In genomic region chrX:154552112-154552806, GRCh38 we compare ENCODE assay signal across 12 cellular contexts. TPM values are rescaled to one million over a fixed set of nuclear protein-coding genes. Genes with fewer than 3 reads are reported as not detected.
A peak's percentile ranks its signal among the peaks of the same experiment; 100 is the strongest.
DNase-seq lines count a peak whose midpoint lies in the region; ATAC-seq, FAIRE-seq and TF ChIP-seq lines count a peak whose summit lies in the region.
"Not testable (repeated sequence)": the region's sequence is repeated elsewhere in the genome, so short reads cannot be mapped to it uniquely, and the experiment has no call there.
"Had no signal": no experiment of that assay in that cellular context is flagged by ENCODE, and none has a peak within 500 bp of the region (broad histone marks: within the 10 kb centered on the region; RNA-seq: fewer than 3 reads in every experiment).

No MANE protein-coding gene starts in this region.

- not testable (repeated sequence) for H3K9me3 ChIP-seq in endothelial cell of umbilical vein (replicated peaks; ENCODE audit: control insufficient read depth, insufficient read depth, low read length); upper lobe of right lung

- H2AFZ ChIP-seq in endothelial cell of umbilical vein (ENCODE audit: low read depth, low read length), result not testable (repeated sequence)

- not testable (repeated sequence) for H3K36me3 Mint-ChIP-seq in activated CD4-positive, alpha-beta memory T cell treated with anti-CD3 and anti-CD28 coated beads for 36 hours; natural killer cell
- H3K36me3 Mint-ChIP-seq in activated naive CD8-positive, alpha-beta T cell treated with anti-CD3 and anti-CD28 coated beads, Interleukin-2, amount 10 ng/mL, durations not matched to agents 7 days and 5 days, result peaks cover 17% of the 10 kb centered on the region

- H3K9me3 Mint-ChIP-seq in activated CD4-positive, alpha-beta memory T cell treated with anti-CD3 and anti-CD28 coated beads for 36 hours; activated naive CD8-positive, alpha-beta T cell treated with anti-CD3 and anti-CD28 coated beads, Interleukin-2, amount 10 ng/mL, durations not matched to agents 7 days and 5 days; natural killer cell: not testable (repeated sequence)

- not testable (repeated sequence) for H3K4me3 Mint-ChIP-seq in activated CD4-positive, alpha-beta memory T cell treated with anti-CD3 and anti-CD28 coated beads for 36 hours; activated naive CD8-positive, alpha-beta T cell treated with anti-CD3 and anti-CD28 coated beads, Interleukin-2, amount 10 ng/mL, durations not matched to agents 7 days and 5 days; natural killer cell

- not testable (repeated sequence) for H3K27me3 ChIP-seq in endothelial cell of umbilical vein (ENCODE audit: control insufficient read depth in 2 of 2, insufficient read depth in 2 of 2, low read length in 2 of 2); upper lobe of right lung

- not testable (repeated sequence) for H3K27me3 Mint-ChIP-seq in activated CD4-positive, alpha-beta memory T cell treated with anti-CD3 and anti-CD28 coated beads for 36 hours; activated naive CD8-positive, alpha-beta T cell treated with anti-CD3 and anti-CD28 coated beads, Interleukin-2, amount 10 ng/mL, durations not matched to agents 7 days and 5 days; natural killer cell (ENCODE audit: low read depth in 2 of 2)

- not testable (repeated sequence) for H4K20me1 ChIP-seq in endothelial cell of umbilical vein (replicated peaks; ENCODE audit: control insufficient read depth, extremely low read depth, insufficient read depth, low read length)

- BruUV-seq in endothelial cell of umbilical vein (replicated peaks; lab: Mats Ljungman, UMichigan), result not testable (repeated sequence)

- H3K4me3 ChIP-seq in endothelial cell of umbilical vein (replicated peaks in 1 of 3; ENCODE audit: insufficient read depth in 1 of 3, low read depth in 1 of 3, low read length in 3 of 3); upper lobe of right lung: not testable (repeated sequence)

- not testable (repeated sequence) for TF ChIP-seq POLR2A in endothelial cell of umbilical vein (IDR thresholded peaks at IDR 0.05; ENCODE audit: low read depth, low read length)

- dilution Hi-C loops in endothelial cell of umbilical vein (cut with MboI; ENCODE audit: extremely low pct_ligation_motif_present, low sequenced_read_pairs), result not testable (repeated sequence)

- ATAC-seq in SK-N-SH treated with all-trans-retinoic acid at 6 μM for 48 hours, result peak; percentile 7; the same call in 2 of the 3 replicates
- not testable (repeated sequence) for ATAC-seq in activated naive CD8-positive, alpha-beta T cell treated with anti-CD3 and anti-CD28 coated beads, Interleukin-2, amount 10 ng/mL, durations not matched to agents 7 days and 5 days (ENCODE audit: low read depth); natural killer cell
- peak; percentile 48 for ATAC-seq in upper lobe of right lung

- CTCF ChIA-PET in activated CD4-positive, alpha-beta memory T cell treated with anti-CD3 and anti-CD28 coated beads for 36 hours (lab: Charles Lee); endothelial cell of umbilical vein (lab: Charles Lee): not testable (repeated sequence)

- FAIRE-seq in GM19239 (lab: Jason Lieb, UNC) (peak; percentile 76), endothelial cell of umbilical vein (lab: Jason Lieb, UNC) (peak; percentile 73)

- not testable (repeated sequence) for H3K4me2 ChIP-seq in endothelial cell of umbilical vein (ENCODE audit: insufficient read depth, low read length)

- not testable (repeated sequence) for H3K9ac ChIP-seq in endothelial cell of umbilical vein (replicated peaks; ENCODE audit: extremely low read depth, insufficient read depth, low read length)

- peaks cover 24% of the 10 kb centered on the region for H3K4me1 Mint-ChIP-seq in activated CD4-positive, alpha-beta memory T cell treated with anti-CD3 and anti-CD28 coated beads for 36 hours (ENCODE audit: low read depth)
- peaks cover 20% of the 10 kb centered on the region for H3K4me1 Mint-ChIP-seq in activated naive CD8-positive, alpha-beta T cell treated with anti-CD3 and anti-CD28 coated beads, Interleukin-2, amount 10 ng/mL, durations not matched to agents 7 days and 5 days
- H3K4me1 Mint-ChIP-seq in natural killer cell, result peaks cover 17 to 35% of the 10 kb centered on the region in 2 donors

- peak overlapping the region; percentile 45 for H3K27ac Mint-ChIP-seq in activated CD4-positive, alpha-beta memory T cell treated with anti-CD3 and anti-CD28 coated beads for 36 hours
- H3K27ac Mint-ChIP-seq in activated naive CD8-positive, alpha-beta T cell treated with anti-CD3 and anti-CD28 coated beads, Interleukin-2, amount 10 ng/mL, durations not matched to agents 7 days and 5 days, result peak overlapping the region; percentile 21
- peak overlapping the region; percentile 41 to 45 for H3K27ac Mint-ChIP-seq in natural killer cell

- H3K36me3 ChIP-seq in endothelial cell of umbilical vein (ENCODE audit: control insufficient read depth in 2 of 2, extremely low read depth in 1 of 2, insufficient read depth in 2 of 2, low read length in 2 of 2) (peaks cover 0 to 14% of the 10 kb centered on the region in 2 experiments), upper lobe of right lung (peaks cover 16% of the 10 kb centered on the region)

- not testable (repeated sequence) for TF ChIP-seq CTCF in endothelial cell of umbilical vein (IDR thresholded peaks at IDR 0.05; ENCODE audit: extremely low read depth in 1 of 2, insufficient read depth in 1 of 2, low read depth in 1 of 2, low read length in 2 of 2); natural killer cell (IDR thresholded peaks at IDR 0.05); upper lobe of right lung (IDR thresholded peaks at IDR 0.05)

- not testable (repeated sequence) for H3K9me1 ChIP-seq in endothelial cell of umbilical vein (replicated peaks; ENCODE audit: control insufficient read depth, extremely low read depth, insufficient read depth, low read length)

- POLR2A ChIA-PET in activated CD4-positive, alpha-beta memory T cell treated with anti-CD3 and anti-CD28 coated beads for 36 hours (lab: Charles Lee); activated naive CD8-positive, alpha-beta T cell treated with anti-CD3 and anti-CD28 coated beads, Interleukin-2, amount 10 ng/mL, durations not matched to agents 7 days and 5 days (lab: Charles Lee); endothelial cell of umbilical vein (lab: Charles Lee): not testable (repeated sequence)

- H3K4me1 ChIP-seq in endothelial cell of umbilical vein (ENCODE audit: control insufficient read depth, extremely low read depth, insufficient read depth, low read length); upper lobe of right lung: not testable (repeated sequence)

- intact Hi-C loops in activated CD4-positive, alpha-beta memory T cell treated with anti-CD3 and anti-CD28 coated beads for 36 hours (cut with micrococcal nuclease); endothelial cell of umbilical vein (cut with micrococcal nuclease); natural killer cell (cut with micrococcal nuclease); upper lobe of right lung (cut with DNase I): not testable (repeated sequence)

- not testable (repeated sequence) for DNase-seq in GM19239 (ENCODE audit: insufficient read length, low spot score); activated CD4-positive, alpha-beta memory T cell treated with anti-CD3 and anti-CD28 coated beads for 36 hours; activated naive CD8-positive, alpha-beta T cell treated with anti-CD3 and anti-CD28 coated beads, Interleukin-2, amount 10 ng/mL, durations not matched to agents 7 days and 5 days; endothelial cell of umbilical vein (ENCODE audit: low read depth, low spot score); natural killer cell; upper lobe of right lung

- not testable (repeated sequence) for H3K27ac ChIP-seq in endothelial cell of umbilical vein (ENCODE audit: insufficient read depth, low read depth, low read length); upper lobe of right lung

- peaks cover 28% of the 10 kb centered on the region for H3K79me2 ChIP-seq in endothelial cell of umbilical vein (ENCODE audit: control insufficient read depth, insufficient read depth, low read length)

RNA-seq across cellular contexts. Expression of gene IKBKG, which starts 4.8 kb away (rescaled TPM):
- 10 to 100 TPM; 39.4 to 45.9 TPM for total RNA-seq in activated CD4-positive, alpha-beta memory T cell treated with anti-CD3 and anti-CD28 coated beads for 36 hours
- total RNA-seq in activated naive CD8-positive, alpha-beta T cell treated with anti-CD3 and anti-CD28 coated beads, Interleukin-2, amount 10 ng/mL, durations not matched to agents 7 days and 5 days, result 10 to 100 TPM; 56.1 to 61.7 TPM
- 40.3 and 41.2 TPM in 2 replicates for total RNA-seq in endothelial cell of umbilical vein
- 47.8 and 52.1 TPM in 2 replicates for polyA plus RNA-seq in endothelial cell of umbilical vein
- 28.2 and 36.2 TPM in 2 replicates for polyA plus RNA-seq in endothelial cell of umbilical vein (2011; cell fraction: cytosol; rRNA removed)
- polyA plus RNA-seq in endothelial cell of umbilical vein (2011; cell fraction: nucleus; rRNA removed), result 58.8 and 59.8 TPM in 2 replicates
- 26.9 and 34.0 TPM in 2 replicates for polyA plus RNA-seq in endothelial cell of umbilical vein (2012)
- 11.1 and 13.7 TPM in 2 replicates for polyA minus RNA-seq in endothelial cell of umbilical vein
- 16.7 TPM for polyA minus RNA-seq in endothelial cell of umbilical vein (2011; cell fraction: cytosol; rRNA and poly(A)+ RNA removed)
- 11.3 and 17.5 TPM in 2 replicates for polyA minus RNA-seq in endothelial cell of umbilical vein (2011; cell fraction: nucleus; rRNA and poly(A)+ RNA removed)
- 10 to 100 TPM; 64.8 to 84.6 (median 84.1) TPM for total RNA-seq in natural killer cell
- total RNA-seq in upper lobe of right lung, result 33.4 TPM

RNA-seq across cellular contexts. Expression of gene G6PD, which starts 5.6 kb away (rescaled TPM):
- 10 to 100 TPM; 65.8 to 70.4 TPM for total RNA-seq in activated CD4-positive, alpha-beta memory T cell treated with anti-CD3 and anti-CD28 coated beads for 36 hours
- 100 to 1,000 TPM in 1 of 2 experiments, 10 to 100 TPM in 1; 89.2 to 102 TPM for total RNA-seq in activated naive CD8-positive, alpha-beta T cell treated with anti-CD3 and anti-CD28 coated beads, Interleukin-2, amount 10 ng/mL, durations not matched to agents 7 days and 5 days
- total RNA-seq in endothelial cell of umbilical vein, result 159 and 161 TPM in 2 replicates
- polyA plus RNA-seq in endothelial cell of umbilical vein, result 155 and 173 TPM in 2 replicates
- 69.7 and 82.0 TPM in 2 replicates for polyA plus RNA-seq in endothelial cell of umbilical vein (2011; cell fraction: cytosol; rRNA removed)
- polyA plus RNA-seq in endothelial cell of umbilical vein (2011; cell fraction: nucleus; rRNA removed), result 152 and 189 TPM in 2 replicates
- polyA plus RNA-seq in endothelial cell of umbilical vein (2012), result 174 and 198 TPM in 2 replicates
- polyA minus RNA-seq in endothelial cell of umbilical vein, result 89.1 and 109 TPM in 2 replicates
- polyA minus RNA-seq in endothelial cell of umbilical vein (2011; cell fraction: cytosol; rRNA and poly(A)+ RNA removed), result 87.3 TPM
- 43.4 and 72.5 TPM in 2 replicates for polyA minus RNA-seq in endothelial cell of umbilical vein (2011; cell fraction: nucleus; rRNA and poly(A)+ RNA removed)
- 100 to 1,000 TPM; 184 to 220 (median 197) TPM for total RNA-seq in natural killer cell
- total RNA-seq in upper lobe of right lung, result 84.9 TPM

RNA-seq across cellular contexts. Expression of gene CTAG1A, which starts 32.7 kb away (rescaled TPM):
- not detected for total RNA-seq in activated CD4-positive, alpha-beta memory T cell treated with anti-CD3 and anti-CD28 coated beads for 36 hours
- not detected for total RNA-seq in activated naive CD8-positive, alpha-beta T cell treated with anti-CD3 and anti-CD28 coated beads, Interleukin-2, amount 10 ng/mL, durations not matched to agents 7 days and 5 days
- not detected in 2 replicates for total RNA-seq in endothelial cell of umbilical vein
- not detected in 2 replicates for polyA plus RNA-seq in endothelial cell of umbilical vein
- polyA plus RNA-seq in endothelial cell of umbilical vein (2011; cell fraction: cytosol; rRNA removed), result not detected in 2 replicates
- not detected in 2 replicates for polyA plus RNA-seq in endothelial cell of umbilical vein (2011; cell fraction: nucleus; rRNA removed)
- not detected in 2 replicates for polyA plus RNA-seq in endothelial cell of umbilical vein (2012)
- polyA minus RNA-seq in endothelial cell of umbilical vein, result not detected in 2 replicates
- not detected for polyA minus RNA-seq in endothelial cell of umbilical vein (2011; cell fraction: cytosol; rRNA and poly(A)+ RNA removed)
- not detected in 2 replicates for polyA minus RNA-seq in endothelial cell of umbilical vein (2011; cell fraction: nucleus; rRNA and poly(A)+ RNA removed)
- total RNA-seq in natural killer cell, result not detected
- total RNA-seq in upper lobe of right lung, result not detected
- total RNA-seq: Caco-2; CD4-positive, alpha-beta memory T cell; H1; M059J had no signal
- polyA plus RNA-seq: CD4-positive, alpha-beta memory T cell; H1; SK-N-SH had no signal

RNA-seq across cellular contexts. Expression of gene FAM3A, which starts 36.2 kb away (rescaled TPM):
- 10 to 100 TPM; 21.4 to 28.4 TPM for total RNA-seq in activated CD4-positive, alpha-beta memory T cell treated with anti-CD3 and anti-CD28 coated beads for 36 hours
- total RNA-seq in activated naive CD8-positive, alpha-beta T cell treated with anti-CD3 and anti-CD28 coated beads, Interleukin-2, amount 10 ng/mL, durations not matched to agents 7 days and 5 days, result 10 to 100 TPM; 42.3 to 45.4 TPM
- total RNA-seq in endothelial cell of umbilical vein (25.6 and 42.9 TPM in 2 replicates), natural killer cell (10 to 100 TPM; 31.1 to 38.0 (median 37.3) TPM), upper lobe of right lung (42.6 TPM)
- polyA plus RNA-seq in endothelial cell of umbilical vein, result 32.0 and 37.3 TPM in 2 replicates
- 18.9 and 26.6 TPM in 2 replicates for polyA plus RNA-seq in endothelial cell of umbilical vein (2011; cell fraction: cytosol; rRNA removed)
- polyA plus RNA-seq in endothelial cell of umbilical vein (2011; cell fraction: nucleus; rRNA removed), result 45.1 and 46.1 TPM in 2 replicates
- polyA plus RNA-seq in endothelial cell of umbilical vein (2012), result 18.3 and 28.8 TPM in 2 replicates
- polyA minus RNA-seq in endothelial cell of umbilical vein, result 12.5 and 16.9 TPM in 2 replicates
- polyA minus RNA-seq in endothelial cell of umbilical vein (2011; cell fraction: cytosol; rRNA and poly(A)+ RNA removed), result 26.1 TPM
- polyA minus RNA-seq in endothelial cell of umbilical vein (2011; cell fraction: nucleus; rRNA and poly(A)+ RNA removed), result 5.6 and 9.8 TPM in 2 replicates
